ENCODE assay signal across 10 cellular contexts in genomic region chr19:48623556-48624066, GRCh38. TPM values are rescaled to one million over a fixed set of nuclear protein-coding genes. Genes with fewer than 3 reads are reported as not detected.
DNase-seq lines count a peak whose midpoint lies in the region; ATAC-seq and TF ChIP-seq lines count a peak whose summit lies in the region.
"Had no signal": no experiment of that assay in that cellular context is flagged by ENCODE, and none has a peak within 500 bp of the region (broad histone marks: within the 10 kb centered on the region; RNA-seq: fewer than 3 reads in every experiment).

No MANE protein-coding gene starts in this region.

- TF ChIP-seq CTCF in GM12865 (IDR thresholded peaks at IDR 0.05; ENCODE audit: insufficient read depth, low read depth, low read length, missing control alignments), result no peak
- TF ChIP-seq CTCF in RWPE1 (conservative IDR thresholded peaks at IDR 0.05; ENCODE audit: low read depth), result no peak
- no peak for TF ChIP-seq CTCF in prostate gland (IDR thresholded peaks at IDR 0.05)

- CTCF ChIA-PET in RWPE1 (lab: Yijun Ruan, JAX), result no interaction called here

- H3K27ac ChIP-seq in RWPE1, result peak overlapping the region; percentile 99
- peak overlapping the region; percentile 65 to 71 for H3K27ac ChIP-seq in prostate gland

- H3K9me3 ChIP-seq in prostate gland, result no peaks in the 10 kb centered on the region

- POLR2A ChIA-PET in RWPE1 (lab: Yijun Ruan, JAX; ENCODE audit: low non-redundant PET), result no interaction called here

- DNase-seq in GM12865 (ENCODE audit: low read depth), result no peak
- DNase-seq in RWPE1 (ENCODE audit: low spot score), result no peak
- peak; percentile 66 to 69 for DNase-seq in erythroblast (lab: John Stamatoyannopoulos, UW)
- no peak for DNase-seq in prostate gland (ENCODE audit: low spot score)
- no peak for DNase-seq in iPS-NIHi11 (ENCODE audit: low spot score)
- no peak for DNase-seq in GM19240 (ENCODE audit: insufficient read length, low spot score)
- DNase-seq in NCI-H1436 (lab: John Stamatoyannopoulos, UW), result no peak

- no peaks in the 10 kb centered on the region for H3K27me3 ChIP-seq in prostate gland (replicated peaks; ENCODE audit: insufficient read depth)

- peak overlapping the region; percentile 43 for H3K4me3 ChIP-seq in GM12865 (ENCODE audit: low read depth, low read length)
- peak overlapping the region in 1 of 2 donors; percentile 49 for H3K4me3 ChIP-seq in prostate gland

- no peaks in the 10 kb centered on the region for H3K36me3 ChIP-seq in prostate gland

- intact Hi-C loops in prostate gland (cut with DNase I), result no loop called here

- TF ChIP-seq POLR2A in erythroblast (IDR thresholded peaks at IDR 0.05; ENCODE audit: low read length), result no peak
- no peak for TF ChIP-seq POLR2A in prostate gland (IDR thresholded peaks at IDR 0.05)

- peaks cover 2% of the 10 kb centered on the region for H3K4me1 ChIP-seq in prostate gland (replicated peaks)

- no peak for ATAC-seq in HG02759 (IDR thresholded peaks at IDR 0.05; ENCODE audit: unreplicated experiment)

- WGBS in prostate gland, result 7% methylated on average over 8 of the region's 8 CpGs

RNA-seq across cellular contexts. Expression of gene SPHK2, which starts 4.3 kb away (rescaled TPM):
- 10 to 100 TPM; 24.8 to 25.4 TPM for total RNA-seq in prostate gland

RNA-seq across cellular contexts. Expression of gene RPL18, which starts 4.6 kb away (rescaled TPM):
- total RNA-seq in prostate gland, result 1,000 to 10,000 TPM; 2,096 to 3,914 TPM

RNA-seq across cellular contexts. Expression of gene FAM83E, which starts 8.7 kb away (rescaled TPM):
- 1 to 10 TPM; 2.8 to 8.8 TPM for total RNA-seq in prostate gland

RNA-seq across cellular contexts. Expression of gene DBP, which starts 13.6 kb away (rescaled TPM):
- 10 to 100 TPM; 14.3 to 52.7 TPM for total RNA-seq in prostate gland

RNA-seq across cellular contexts. Expression of gene SPACA4, which starts 17.1 kb away (rescaled TPM):
- total RNA-seq in prostate gland, result 1 to 10 TPM in 1 of 2 donors, under 1 TPM in 1; 0.32 to 6.0 TPM
- total RNA-seq: M059J, omental fat pad had no signal

Comparison
In these comparisons a context has a peak if more than half of its experiments do, and no peak if none do; other contexts are left out.
1. DNase-seq: peak in erythroblast (2 of 2); none in GM12865 (single experiment), RWPE1 (single experiment), prostate gland (single experiment), iPS-NIHi11 (single experiment), GM19240 (single experiment) and NCI-H1436 (single experiment).